14 cellular contexts compared by ENCODE assay signal in genomic region chr3:16917256-16917935, GRCh38. TPM values are rescaled to one million over a fixed set of nuclear protein-coding genes. Genes with fewer than 3 reads are reported as not detected.
DNase-seq lines count a peak whose midpoint lies in the region; ATAC-seq and TF ChIP-seq lines count a peak whose summit lies in the region.
"Had no signal": no experiment of that assay in that cellular context is flagged by ENCODE, and none has a peak within 500 bp of the region (broad histone marks: within the 10 kb centered on the region; RNA-seq: fewer than 3 reads in every experiment).

No MANE protein-coding gene starts in this region.

- no peak for TF ChIP-seq CTCF in kidney epithelial cell (IDR thresholded peaks at IDR 0.05; ENCODE audit: insufficient read depth, low read length, poor library complexity, severe bottlenecking)

- no peaks in the 10 kb centered on the region for H3K27me3 ChIP-seq in kidney epithelial cell (ENCODE audit: control insufficient read depth, insufficient read depth, low read length)
- H3K27me3 ChIP-seq: body of pancreas, SJCRH30 had no signal

- no peaks in the 10 kb centered on the region for H3K36me3 ChIP-seq in kidney epithelial cell (ENCODE audit: control insufficient read depth, insufficient read depth, low read length)
- H3K36me3 ChIP-seq: SJCRH30 had no signal

- DNase-seq in stimulated activated CD4-positive, alpha-beta T cell treated with anti-CD3 and anti-CD28 coated beads, Interleukin-1b, Interleukin-23, amount 100 ng/mL, for 48 hours: peak; percentile 30
- no peak for DNase-seq in stimulated activated CD4-positive, alpha-beta T cell treated with anti-CD3 and anti-CD28 coated beads, Interleukin-4, amount 100 ng/mL, for 4 hours
- DNase-seq in amniotic epithelial cell (ENCODE audit: low read depth) (peak; percentile 15), kidney epithelial cell (ENCODE audit: low read depth) (peak; percentile 18), HPDE6-E6E7 (ENCODE audit: extremely low spot score) (no peak), NCI-H1105 treated with DMSO at 0.1 percent for 48 hours (lab: John Stamatoyannopoulos, UW) (no peak), CD1c-positive myeloid dendritic cell (ENCODE audit: extremely low spot score) (no peak)
- DNase-seq: body of pancreas, COR-L47, Kasumi-1, mammary epithelial cell, NCI-H510A, SJCRH30 had no signal

- H3K4me3 ChIP-seq in kidney epithelial cell (ENCODE audit: low read depth, low read length): no peak overlapping the region
- H3K4me3 ChIP-seq: body of pancreas, SJCRH30 had no signal

- no peak for ATAC-seq in GM19467 (IDR thresholded peaks at IDR 0.05; ENCODE audit: unreplicated experiment)

RNA-seq across cellular contexts. Expression of gene PLCL2, which starts 32.6 kb away (rescaled TPM):
- 2.5 and 3.4 TPM in 2 replicates for total RNA-seq in kidney epithelial cell

Comparison
In these comparisons a context has a peak if more than half of its experiments do, and no peak if none do; other contexts are left out.
1. DNase-seq: peak in stimulated activated CD4-positive, alpha-beta T cell treated with anti-CD3 and anti-CD28 coated beads, Interleukin-1b, Interleukin-23, amount 100 ng/mL, for 48 hours (single experiment), amniotic epithelial cell (single experiment) and kidney epithelial cell (single experiment); none in stimulated activated CD4-positive, alpha-beta T cell treated with anti-CD3 and anti-CD28 coated beads, Interleukin-4, amount 100 ng/mL, for 4 hours (0 of 2), HPDE6-E6E7 (single experiment), NCI-H1105 treated with DMSO at 0.1 percent for 48 hours (single experiment) and CD1c-positive myeloid dendritic cell (single experiment).